8 cellular contexts compared by ENCODE assay signal in the genomic region with DNA sequence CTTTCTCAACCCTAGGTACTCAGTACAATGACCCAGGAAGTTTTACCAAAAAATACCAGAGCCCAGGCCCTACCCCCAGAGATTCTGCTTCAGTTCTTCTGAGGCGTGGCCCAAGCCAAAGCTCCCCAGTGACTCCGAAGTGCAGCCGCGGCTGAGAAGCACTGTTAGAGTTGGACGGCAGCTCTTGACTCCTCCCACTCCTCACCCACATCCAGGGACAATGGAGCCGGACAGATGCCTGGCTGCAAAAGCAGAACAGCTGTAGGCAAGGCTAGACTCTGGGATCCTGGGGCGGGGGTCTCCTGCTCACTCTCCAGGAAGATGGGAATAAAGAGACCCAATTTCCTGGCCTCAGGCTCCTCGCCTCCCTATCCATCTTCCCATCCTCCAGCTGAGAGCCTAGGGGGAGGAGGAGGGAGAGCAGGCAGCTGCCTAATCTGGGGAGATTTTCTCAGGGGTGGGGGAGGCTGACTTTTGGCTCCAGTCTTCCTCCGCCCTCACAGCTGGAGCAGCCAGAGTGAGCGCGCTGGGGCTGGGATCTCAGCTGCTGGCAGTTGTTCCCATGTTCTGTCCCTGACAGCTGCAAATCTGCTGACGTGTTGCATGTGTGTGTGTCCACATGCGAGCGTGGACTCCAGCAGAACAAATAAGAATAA.
DNase-seq lines count a peak whose midpoint lies in the region; ATAC-seq and TF ChIP-seq lines count a peak whose summit lies in the region.

No MANE protein-coding gene starts in this region.

- H3K4me1 ChIP-seq in esophagus muscularis mucosa (peaks cover 5 to 11% (median 10%) of the 10 kb centered on the region in 4 donors), mucosa of rectum (ENCODE audit: control insufficient read depth in 2 of 2, insufficient read depth in 2 of 2, low read length in 2 of 2) (peaks cover 10 to 21% of the 10 kb centered on the region in 2 donors)

- peak overlapping the region in 3 of 4 donors; percentile 15 to 40 (median 23) for H3K27ac ChIP-seq in esophagus muscularis mucosa (replicated peaks in 1 of 4)
- H3K27ac ChIP-seq in mucosa of rectum (ENCODE audit: low read depth in 2 of 2, low read length in 2 of 2) = peak overlapping the region; percentile 58 to 69
- no peak overlapping the region for H3K27ac ChIP-seq in brain microvascular endothelial cell

- H3K4me3 ChIP-seq in esophagus muscularis mucosa (peak overlapping the region; percentile 12 to 35 (median 19)), mucosa of rectum (ENCODE audit: low read length in 2 of 2) (peak overlapping the region; percentile 36 to 50), brain microvascular endothelial cell (ENCODE audit: low read depth, low read length) (no peak overlapping the region)

- peak overlapping the region in 1 of 2 donors; percentile 4 for H3K9ac ChIP-seq in mucosa of rectum (ENCODE audit: low read depth in 1 of 2, low read length in 2 of 2)

- H3K27me3 ChIP-seq in esophagus muscularis mucosa = peaks cover 0 to 10% (median 0%) of the 10 kb centered on the region in 4 donors
- H3K27me3 ChIP-seq in mucosa of rectum (ENCODE audit: control insufficient read depth in 2 of 2, insufficient read depth in 2 of 2, low read length in 2 of 2) = no peaks in the 10 kb centered on the region
- H3K27me3 ChIP-seq in brain microvascular endothelial cell (replicated peaks) = peaks cover 32% of the 10 kb centered on the region

- H3K36me3 ChIP-seq in esophagus muscularis mucosa (no peaks in the 10 kb centered on the region), mucosa of rectum (ENCODE audit: control insufficient read depth in 2 of 2, insufficient read depth in 2 of 2, low read length in 2 of 2) (no peaks in the 10 kb centered on the region), brain microvascular endothelial cell (replicated peaks) (no peaks in the 10 kb centered on the region)

- in situ Hi-C loops in brain microvascular endothelial cell (cut with HindIII; ENCODE audit: low pct_ligation_motif_present, low sequenced_read_pairs) = no loop called here

- H3K9me3 ChIP-seq in esophagus muscularis mucosa (no peaks in the 10 kb centered on the region), mucosa of rectum (ENCODE audit: control insufficient read depth in 2 of 2, low read length in 2 of 2) (no peaks in the 10 kb centered on the region)

- TF ChIP-seq EP300 in esophagus muscularis mucosa (IDR thresholded peaks at IDR 0.05) = no peak

- DNase-seq in AG20443 (ENCODE audit: low spot score) (peak; percentile 66), NCI-H2196 (lab: John Stamatoyannopoulos, UW; ENCODE audit: unreplicated experiment) (peak; percentile 96), esophagus muscularis mucosa (ENCODE audit: extremely low spot score) (no peak), brain microvascular endothelial cell (no peak), middle frontal gyrus (ENCODE audit: extremely low spot score, low spot score) (no peak)

- intact Hi-C loops in esophagus muscularis mucosa (cut with DNase I) = no loop called here

- TF ChIP-seq CTCF in esophagus muscularis mucosa (IDR thresholded peaks at IDR 0.05) (no peak), brain microvascular endothelial cell (IDR thresholded peaks at IDR 0.05; ENCODE audit: low read depth, low read length, missing control alignments) (no peak)

- no peak for ATAC-seq in GM18873 (IDR thresholded peaks at IDR 0.05; ENCODE audit: low FRiP score, unreplicated experiment)
- ATAC-seq in GM21528 (IDR thresholded peaks at IDR 0.05; ENCODE audit: low FRiP score, unreplicated experiment) = no peak

- 40% methylated on average over 14 of the region's 14 CpGs for WGBS in esophagus muscularis mucosa

- no peak for TF ChIP-seq POLR2A in esophagus muscularis mucosa (IDR thresholded peaks at IDR 0.05; ENCODE audit: low read depth)

Comparison
In these comparisons a context has a peak if more than half of its experiments do, and no peak if none do; other contexts are left out.
1. DNase-seq: peak in AG20443 (single experiment) and NCI-H2196 (single experiment); none in esophagus muscularis mucosa (single experiment), brain microvascular endothelial cell (single experiment) and middle frontal gyrus (single experiment).